Comparison of ENCODE assay signal across 8 cellular contexts in the genomic region with DNA sequence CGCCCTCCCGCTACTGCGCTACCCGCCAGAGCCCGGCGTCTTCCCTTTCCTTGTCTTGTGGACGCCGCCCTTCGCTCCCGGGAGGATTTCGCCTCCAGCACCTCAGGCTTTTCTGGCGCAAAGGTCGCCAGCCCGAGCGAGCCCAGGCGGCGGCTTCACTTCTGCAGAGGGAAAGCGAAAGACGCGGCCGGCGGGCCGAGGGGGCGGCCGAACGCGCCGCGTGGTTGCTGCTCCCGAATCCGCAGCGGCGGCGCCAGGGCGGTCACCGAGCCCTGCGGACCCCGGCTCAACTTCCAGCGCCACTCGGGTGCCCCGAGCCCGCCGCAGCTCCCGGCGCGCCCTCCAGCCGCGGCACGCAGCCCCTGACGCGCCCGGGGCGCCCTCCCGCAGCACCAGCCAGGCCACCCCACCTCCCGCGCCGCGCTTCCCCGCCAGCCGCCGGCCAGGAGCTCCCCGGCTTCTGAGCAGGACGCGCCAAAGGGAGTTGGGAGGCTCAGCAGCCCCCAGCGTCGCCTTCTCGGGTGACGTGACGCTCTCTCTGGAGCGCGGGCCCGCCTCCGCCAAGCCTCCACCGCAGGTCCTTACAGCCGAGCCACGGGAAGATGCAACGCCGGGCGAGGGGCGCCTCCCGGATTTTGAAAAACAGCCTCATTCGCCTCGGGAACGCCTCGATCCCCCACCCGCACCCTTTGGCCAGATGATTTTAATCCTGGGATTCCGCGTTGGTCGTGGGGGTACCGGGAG.
DNase-seq lines count a peak whose midpoint lies in the region; ATAC-seq, FAIRE-seq and TF ChIP-seq lines count a peak whose summit lies in the region.

No MANE protein-coding gene starts in this region.

- H3K9me3 ChIP-seq in A549 (no peaks in the 10 kb centered on the region), muscle layer of duodenum (ENCODE audit: control insufficient read depth in 1 of 2, low read length in 2 of 2) (no peaks in the 10 kb centered on the region)
- H3K9me3 ChIP-seq in CD8-positive, alpha-beta memory T cell (ENCODE audit: low read length): no peaks in the 10 kb centered on the region

- H3K4me3 ChIP-seq in A549 (peak overlapping the region; percentile 43), fibroblast of the aortic adventitia (ENCODE audit: low read depth, low read length) (peak overlapping the region; percentile 62), muscle layer of duodenum (ENCODE audit: low read depth in 1 of 2, low read length in 2 of 2) (peak overlapping the region; percentile 62 to 76)
- no peak overlapping the region for H3K4me3 ChIP-seq in CD8-positive, alpha-beta memory T cell (ENCODE audit: low read length)

- DNase-seq in A549 (ENCODE audit: low read depth in 1 of 2, low spot score in 1 of 2) (peak in 1 of 2 experiments; percentile 14), fibroblast of the aortic adventitia (ENCODE audit: low read depth) (peak; percentile 11), NCI-H2029 (lab: John Stamatoyannopoulos, UW) (no peak)
- DNase-seq in activated CD4-positive, alpha-beta T cell treated with anti-CD3 and anti-CD28 coated beads, Interleukin-2, amount 10 ng/mL, durations not matched to agents 7 days and 5 days: peak; percentile 10
- no peak for DNase-seq in CD8-positive, alpha-beta memory T cell

- TF ChIP-seq CTCF in A549 (IDR thresholded peaks at IDR 0.05) (no peak), fibroblast of the aortic adventitia (IDR thresholded peaks at IDR 0.05; ENCODE audit: insufficient read depth, low read length) (no peak)

- H3K27ac Mint-ChIP-seq in activated CD4-positive, alpha-beta T cell treated with anti-CD3 and anti-CD28 coated beads, Interleukin-2, amount 10 ng/mL, durations not matched to agents 7 days and 5 days: no peak overlapping the region
- no peak overlapping the region for H3K27ac Mint-ChIP-seq in CD8-positive, alpha-beta memory T cell

- no peaks in the 10 kb centered on the region for H3K36me3 ChIP-seq in muscle layer of duodenum (ENCODE audit: control insufficient read depth in 1 of 2, insufficient read depth in 2 of 2, low read length in 2 of 2)
- no peaks in the 10 kb centered on the region for H3K36me3 ChIP-seq in CD8-positive, alpha-beta memory T cell (ENCODE audit: insufficient read depth, low read length)

- 0% methylated on average over 1 of the region's 90 CpGs for WGBS in A549 (ENCODE audit: missing lambda C conversion rate)

- H3K27ac ChIP-seq in A549: no peak overlapping the region
- H3K27ac ChIP-seq in muscle layer of duodenum (ENCODE audit: low read length): peak overlapping the region; percentile 36
- no peak overlapping the region for H3K27ac ChIP-seq in CD8-positive, alpha-beta memory T cell (ENCODE audit: low read depth, low read length)

- TF ChIP-seq EP300 in A549 (IDR thresholded peaks at IDR 0.05): no peak

- CTCF ChIA-PET in A549 (lab: Yijun Ruan, JAX): interaction anchor here (1.0 kb wide), 1 partner anchor 11 kb away, joined by 5 read pairs; no protein-coding TSS in a partner anchor
- CTCF ChIA-PET in activated CD4-positive, alpha-beta T cell treated with anti-CD3 and anti-CD28 coated beads, Interleukin-2, amount 10 ng/mL, durations not matched to agents 7 days and 5 days (lab: Charles Lee): no interaction called here
- CTCF ChIA-PET in CD8-positive, alpha-beta memory T cell (lab: Charles Lee): no interaction called here

- peaks cover 9% of the 10 kb centered on the region for H3K4me1 Mint-ChIP-seq in activated CD4-positive, alpha-beta T cell treated with anti-CD3 and anti-CD28 coated beads, Interleukin-2, amount 10 ng/mL, durations not matched to agents 7 days and 5 days
- peaks cover 4 to 9% (median 5%) of the 10 kb centered on the region in 3 donors for H3K4me1 Mint-ChIP-seq in CD8-positive, alpha-beta memory T cell

- no peak for TF ChIP-seq RAD21 in A549 (conservative IDR thresholded peaks at IDR 0.05 in 1 of 2, IDR thresholded peaks at IDR 0.05 in 1 of 2)

- ATAC-seq in A549 (peak; percentile 12 to 23; a peak in 4 of 6 replicates), GM18505 (IDR thresholded peaks at IDR 0.05; ENCODE audit: unreplicated experiment) (no peak)

- peak overlapping the region; percentile 70 for H3K4me3 Mint-ChIP-seq in activated CD4-positive, alpha-beta T cell treated with anti-CD3 and anti-CD28 coated beads, Interleukin-2, amount 10 ng/mL, durations not matched to agents 7 days and 5 days
- H3K4me3 Mint-ChIP-seq in CD8-positive, alpha-beta memory T cell: no peak overlapping the region

- no peaks in the 10 kb centered on the region for H3K9me3 Mint-ChIP-seq in activated CD4-positive, alpha-beta T cell treated with anti-CD3 and anti-CD28 coated beads, Interleukin-2, amount 10 ng/mL, durations not matched to agents 7 days and 5 days
- peaks cover 0 to 2% (median 0%) of the 10 kb centered on the region in 5 donors for H3K9me3 Mint-ChIP-seq in CD8-positive, alpha-beta memory T cell

- no peaks in the 10 kb centered on the region for H3K36me3 Mint-ChIP-seq in activated CD4-positive, alpha-beta T cell treated with anti-CD3 and anti-CD28 coated beads, Interleukin-2, amount 10 ng/mL, durations not matched to agents 7 days and 5 days (ENCODE audit: low read depth)
- H3K36me3 Mint-ChIP-seq in CD8-positive, alpha-beta memory T cell: peaks cover 0 to 2% (median 0%) of the 10 kb centered on the region in 3 donors

- FAIRE-seq in A549 (lab: Jason Lieb, UNC): no peak

- TF ChIP-seq POLR2A in A549 (IDR thresholded peaks at IDR 0.05; ENCODE audit: low read length) (no peak), GM19193 (IDR thresholded peaks at IDR 0.05; ENCODE audit: extremely low read depth, insufficient read depth, insufficient read length) (peak; percentile 47), GM18505 (IDR thresholded peaks at IDR 0.05; ENCODE audit: borderline replicate concordance, extremely low read depth, insufficient read depth, insufficient read length) (no peak)

- no peaks in the 10 kb centered on the region for H3K27me3 ChIP-seq in muscle layer of duodenum (ENCODE audit: low read depth, low read length)
- H3K27me3 ChIP-seq in CD8-positive, alpha-beta memory T cell (ENCODE audit: insufficient read depth, low read length, poor library complexity, severe bottlenecking): peaks cover 10% of the 10 kb centered on the region

- peak overlapping the region; percentile 89 for H3K4me2 ChIP-seq in A549

- POLR2A ChIA-PET in A549 (lab: Yijun Ruan, JAX): no interaction called here
- POLR2A ChIA-PET in activated CD4-positive, alpha-beta T cell treated with anti-CD3 and anti-CD28 coated beads, Interleukin-2, amount 10 ng/mL, durations not matched to agents 7 days and 5 days (lab: Charles Lee): no interaction called here
- POLR2A ChIA-PET in CD8-positive, alpha-beta memory T cell (lab: Charles Lee): no interaction called here

- H3K4me1 ChIP-seq in A549 (peaks cover 4% of the 10 kb centered on the region; the same call in 1 of the 3 replicates), muscle layer of duodenum (ENCODE audit: control insufficient read depth in 1 of 2, insufficient read depth in 2 of 2, low read length in 2 of 2) (peaks cover 3 to 15% of the 10 kb centered on the region in 2 donors)
- no peaks in the 10 kb centered on the region for H3K4me1 ChIP-seq in CD8-positive, alpha-beta memory T cell (ENCODE audit: insufficient read depth, low read length)

- peaks cover 34% of the 10 kb centered on the region for H3K27me3 Mint-ChIP-seq in activated CD4-positive, alpha-beta T cell treated with anti-CD3 and anti-CD28 coated beads, Interleukin-2, amount 10 ng/mL, durations not matched to agents 7 days and 5 days
- H3K27me3 Mint-ChIP-seq in CD8-positive, alpha-beta memory T cell: peaks cover 19 to 25% of the 10 kb centered on the region in 2 donors

TF ChIP-seq in A549, 52 proteins besides CTCF, POLR2A, EP300 and RAD21:
- TF ChIP-seq ZSCAN20 (CRISPR knock-in tag; IDR thresholded peaks at IDR 0.05) (no peak), CBX8 (IDR thresholded peaks at IDR 0.05) (no peak), NPAS2 (CRISPR knock-in tag; IDR thresholded peaks at IDR 0.05; ENCODE audit: borderline replicate concordance) (no peak), CEBPB (IDR thresholded peaks at IDR 0.05) (no peak), JUN (IDR thresholded peaks at IDR 0.05) (no peak), ESRRA (IDR thresholded peaks at IDR 0.05; ENCODE audit: borderline replicate concordance, low read length) (no peak), RARB (CRISPR knock-in tag; IDR thresholded peaks at IDR 0.05) (no peak), POLR2AphosphoS2 (conservative IDR thresholded peaks at IDR 0.05; ENCODE audit: low read length) (no peak), FOSL2 (IDR thresholded peaks at IDR 0.05) (no peak), FOSL2 (CRISPR knock-in tag; IDR thresholded peaks at IDR 0.05) (no peak)
- TF ChIP-seq, protein P1, sequence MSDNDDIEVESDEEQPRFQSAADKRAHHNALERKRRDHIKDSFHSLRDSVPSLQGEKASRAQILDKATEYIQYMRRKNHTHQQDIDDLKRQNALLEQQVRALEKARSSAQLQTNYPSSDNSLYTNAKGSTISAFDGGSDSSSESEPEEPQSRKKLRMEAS (IDR thresholded peaks at IDR 0.05): no peak

Comparison
In these comparisons a context has a peak if more than half of its experiments do, and no peak if none do; other contexts are left out.
1. DNase-seq: peak in activated CD4-positive, alpha-beta T cell treated with anti-CD3 and anti-CD28 coated beads, Interleukin-2, amount 10 ng/mL, durations not matched to agents 7 days and 5 days (single experiment) and fibroblast of the aortic adventitia (single experiment); none in CD8-positive, alpha-beta memory T cell (0 of 5) and NCI-H2029 (single experiment).